ENCODE assay signal across 7 cellular contexts in the genomic region with DNA sequence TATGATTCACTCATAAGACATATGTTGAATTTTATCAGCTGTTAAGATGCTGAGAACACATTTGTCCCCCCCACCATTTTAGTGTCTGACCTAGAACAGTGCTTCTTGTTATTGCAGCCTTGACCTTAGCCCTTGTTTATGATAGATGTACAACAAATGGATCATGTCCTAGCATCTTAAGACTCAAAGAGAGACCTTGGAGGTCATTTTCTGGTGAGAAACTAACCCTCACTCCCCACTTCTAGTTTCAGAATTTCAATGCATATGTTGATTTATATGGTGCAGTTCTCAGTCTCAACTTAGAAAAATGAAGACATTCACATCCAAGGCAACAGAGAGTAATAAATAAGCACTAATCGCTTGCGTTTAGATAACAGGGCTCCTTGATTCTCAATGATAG.
"Had no signal": no experiment of that assay in that cellular context is flagged by ENCODE, and none has a peak within 500 bp of the region (broad histone marks: within the 10 kb centered on the region; RNA-seq: fewer than 3 reads in every experiment).

No MANE protein-coding gene starts in this region.

- ATAC-seq: heart left ventricle, pancreas had no signal

- DNase-seq: activated T-cell treated with anti-CD3 and anti-CD28 coated beads, Interleukin-2, amount 50 U/mL, for 1 hour; heart left ventricle; immature natural killer cell; pancreas; sigmoid colon; spleen; SW 1271 had no signal

- H3K27ac Mint-ChIP-seq: immature natural killer cell had no signal

- H3K4me3 Mint-ChIP-seq: immature natural killer cell had no signal
